ENCODE assay signal across 9 cellular contexts in genomic region chr12:53695148-53696138, GRCh38. TPM values are rescaled to one million over a fixed set of nuclear protein-coding genes. Genes with fewer than 3 reads are reported as not detected.
DNase-seq lines count a peak whose midpoint lies in the region; ATAC-seq, FAIRE-seq and TF ChIP-seq lines count a peak whose summit lies in the region.
"Had no signal": no experiment of that assay in that cellular context is flagged by ENCODE, and none has a peak within 500 bp of the region (broad histone marks: within the 10 kb centered on the region; RNA-seq: fewer than 3 reads in every experiment).

No MANE protein-coding gene starts in this region.

- CTCF ChIA-PET in RWPE1 (lab: Yijun Ruan, JAX), result interaction anchor here (0.5 to 1.0 kb wide), 2 partner anchors 51 to 62 kb away, joined by 5 to 6 read pairs; no protein-coding TSS in a partner anchor
- CTCF ChIA-PET in K562 (lab: Yijun Ruan, JAX; ENCODE audit: low intra/inter-chr PET ratio), result interaction anchor here (0.6 kb wide), 1 partner anchor 53 kb away, joined by 4 read pairs; no protein-coding TSS in a partner anchor

- peaks cover 0 to 11% of the 10 kb centered on the region in 2 experiments; a peak in 2 of 5 replicates for H3K4me1 ChIP-seq in K562 (replicated peaks in 1 of 2; ENCODE audit: control insufficient read depth in 2 of 2, insufficient read depth in 2 of 2, low read length in 2 of 2)

- no peak for TF ChIP-seq EP300 in K562 (IDR thresholded peaks at IDR 0.05; ENCODE audit: low read length)

- no peaks in the 10 kb centered on the region for H3K79me2 ChIP-seq in K562 (ENCODE audit: control insufficient read depth, insufficient read depth, low read length)

- TF ChIP-seq POLR2A in K562 (conservative IDR thresholded peaks at IDR 0.05), result no peak

- 8% methylated on average over 32 of the region's 58 CpGs for WGBS in K562 (ENCODE audit: insufficient coverage, low coverage, missing lambda C conversion rate)

- TF ChIP-seq CTCF in RWPE1 (conservative IDR thresholded peaks at IDR 0.05; ENCODE audit: low read depth), result no peak
- TF ChIP-seq CTCF in K562 (IDR thresholded peaks at IDR 0.05 in 2 of 3, conservative IDR thresholded peaks at IDR 0.05 in 1 of 3; ENCODE audit: insufficient read depth in 2 of 3, low read depth in 1 of 3, low read length in 3 of 3), result no peak

- ATAC-seq in K562 (peak; percentile 78), HG03571 (IDR thresholded peaks at IDR 0.05; ENCODE audit: unreplicated experiment) (no peak), GM21825 (IDR thresholded peaks at IDR 0.05; ENCODE audit: unreplicated experiment) (no peak)

- DNase-seq in EL, result peak; percentile 75
- DNase-seq in RWPE1 (ENCODE audit: low spot score), result peak; percentile 84
- DNase-seq in K562 (ENCODE audit: extremely low read depth in 1 of 4, low spot score in 3 of 4), result peak; percentile 37 to 67 (median 56)
- peak; percentile 82 for DNase-seq in iris pigment epithelial cell (ENCODE audit: low read depth)
- DNase-seq in stimulated activated CD8-positive, alpha-beta memory T cell treated with anti-CD3 and anti-CD28 coated beads, Interleukin-15, amount 100 ng/mL, for 48 hours (ENCODE audit: low read depth in 2 of 2), result peak; percentile 29 to 32
- no peak for DNase-seq in NAMALWA (ENCODE audit: low spot score)

- no peak overlapping the region for H2AFZ ChIP-seq in K562 (ENCODE audit: low read depth, low read length)

- H4K20me1 ChIP-seq in K562 (replicated peaks; ENCODE audit: control insufficient read depth, insufficient read depth, low read length), result peaks cover 11% of the 10 kb centered on the region; the same call in 1 of the 2 replicates

- no peak overlapping the region for H3K4me3 ChIP-seq in K562

- POLR2A ChIA-PET in RWPE1 (lab: Yijun Ruan, JAX; ENCODE audit: low non-redundant PET), result interaction anchor here (0.7 kb wide), 1 partner anchor 33 kb away, joined by 4 read pairs; no protein-coding TSS in a partner anchor
- POLR2A ChIA-PET in K562 (lab: Yijun Ruan, JAX), result interaction anchor here (0.6 to 0.8 kb wide), 3 partner anchors 24 to 904 kb away, joined by 3 to 4 read pairs (median 3); no protein-coding TSS in a partner anchor

- no TSS peak for BruUV-seq in K562 (replicated peaks; lab: Mats Ljungman, UMichigan)

- intact Hi-C loops in K562 (cut with micrococcal nuclease), result no loop called here

- no peak overlapping the region for H3K4me2 ChIP-seq in K562 (ENCODE audit: insufficient read depth, low read length)

- peaks cover 54 to 60% of the 10 kb centered on the region in 2 experiments for H3K27me3 ChIP-seq in K562 (ENCODE audit: control insufficient read depth in 2 of 2, insufficient read depth in 2 of 2, low read length in 2 of 2)

- no peaks in the 10 kb centered on the region for H3K36me3 ChIP-seq in K562 (ENCODE audit: control insufficient read depth, insufficient read depth, low read length)

- H3K9me1 ChIP-seq in K562 (ENCODE audit: control insufficient read depth, insufficient read depth, low read length), result no peaks in the 10 kb centered on the region

- H3K27ac ChIP-seq in RWPE1 (peak overlapping the region; percentile 73), K562 (ENCODE audit: extremely low read depth, low read depth, low read length) (no peak overlapping the region)

- no peak overlapping the region for H3K9ac ChIP-seq in K562 (ENCODE audit: insufficient read depth in 1 of 2, low read depth in 2 of 2, low read length in 2 of 2)

- no peak for FAIRE-seq in K562 (lab: Jason Lieb, UNC)

- in situ Hi-C loops in K562 (cut with MboI), result loop anchor here (10.0 kb wide), 1 partner anchor 509 kb away; no protein-coding TSS in a partner anchor

- H3K9me3 ChIP-seq in K562 (replicated peaks; ENCODE audit: control insufficient read depth, insufficient read depth, low read depth, low read length), result no peaks in the 10 kb centered on the region

- no peak for TF ChIP-seq RAD21 in K562 (CRISPR knock-in tag; conservative IDR thresholded peaks at IDR 0.05 in 1 of 2, IDR thresholded peaks at IDR 0.05 in 1 of 2)

TF ChIP-seq in K562, 482 proteins besides CTCF, POLR2A, EP300 and RAD21 (continues in another document):
- TF ChIP-seq, protein P1, sequence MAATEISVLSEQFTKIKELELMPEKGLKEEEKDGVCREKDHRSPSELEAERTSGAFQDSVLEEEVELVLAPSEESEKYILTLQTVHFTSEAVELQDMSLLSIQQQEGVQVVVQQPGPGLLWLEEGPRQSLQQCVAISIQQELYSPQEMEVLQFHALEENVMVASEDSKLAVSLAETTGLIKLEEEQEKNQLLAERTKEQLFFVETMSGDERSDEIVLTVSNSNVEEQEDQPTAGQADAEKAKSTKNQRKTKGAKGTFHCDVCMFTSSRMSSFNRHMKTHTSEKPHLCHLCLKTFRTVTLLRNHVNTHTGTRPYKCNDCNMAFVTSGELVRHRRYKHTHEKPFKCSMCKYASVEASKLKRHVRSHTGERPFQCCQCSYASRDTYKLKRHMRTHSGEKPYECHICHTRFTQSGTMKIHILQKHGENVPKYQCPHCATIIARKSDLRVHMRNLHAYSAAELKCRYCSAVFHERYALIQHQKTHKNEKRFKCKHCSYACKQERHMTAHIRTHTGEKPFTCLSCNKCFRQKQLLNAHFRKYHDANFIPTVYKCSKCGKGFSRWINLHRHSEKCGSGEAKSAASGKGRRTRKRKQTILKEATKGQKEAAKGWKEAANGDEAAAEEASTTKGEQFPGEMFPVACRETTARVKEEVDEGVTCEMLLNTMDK (IDR thresholded peaks at IDR 0.05; ENCODE audit: borderline replicate concordance, insufficient read depth, low read depth, low read length, poor library complexity, severe bottlenecking), result peak; percentile 13
- TF ChIP-seq CBX3 (IDR thresholded peaks at IDR 0.05; ENCODE audit: borderline replicate concordance in 1 of 2, low read length in 2 of 2) (no peak), EGR1 (conservative IDR thresholded peaks at IDR 0.05) (peak; percentile 44)

RNA-seq across cellular contexts. Expression of gene ATP5MC2, which starts 19.6 kb away (rescaled TPM):
- 68.0 and 106 TPM in 2 replicates for total RNA-seq in K562 (2011; cell fraction: chromatin; rRNA removed; ENCODE audit: low replicate concordance)
- total RNA-seq in K562 (2011; cell fraction: nucleolus; rRNA removed), result 128 and 131 TPM in 2 replicates
- 147 and 211 TPM in 2 replicates for total RNA-seq in K562 (2011; cell fraction: nucleoplasm; rRNA removed)
- 314 and 449 TPM in 2 replicates for total RNA-seq in K562 (2014; rRNA removed)
- 338 and 468 TPM in 2 replicates for total RNA-seq in K562 (2014; rRNA removed; fragmentation: Illumina TruSeq; extraction: Trizol)
- 543 and 551 TPM in 2 replicates for total RNA-seq in K562 (2015; rRNA removed; fragmentation: Illumina TruSeq; extraction: Trizol)
- total RNA-seq in K562 (2021), result 458 and 490 TPM in 2 replicates
- polyA plus RNA-seq in K562 (2011; rRNA removed), result 372 and 445 TPM in 2 replicates
- 857 and 961 TPM in 2 replicates for polyA plus RNA-seq in K562 (2011; cell fraction: cytosol; rRNA removed)
- 343 and 358 TPM in 2 replicates for polyA plus RNA-seq in K562 (2011; cell fraction: nucleus; rRNA removed)
- polyA plus RNA-seq in K562 (2012), result 869 and 1,024 TPM in 2 replicates
- polyA plus RNA-seq in K562 (2014; fragmentation: Illumina TruSeq; extraction: Trizol), result 845 and 851 TPM in 2 replicates
- 1,000 to 10,000 TPM; 1,200 to 1,208 TPM for polyA plus RNA-seq in K562 (2014; fragmentation: Nextera tagmentation; extraction: Ambion mirVana)
- 377 and 575 TPM in 2 replicates for polyA plus RNA-seq in K562 (2014; rRNA removed)
- polyA minus RNA-seq in K562 (2011; rRNA and poly(A)+ RNA removed), result 585 and 751 TPM in 2 replicates
- 326 and 340 TPM in 2 replicates for polyA minus RNA-seq in K562 (2011; cell fraction: cytosol; rRNA and poly(A)+ RNA removed)
- 72.2 and 129 TPM in 2 replicates for polyA minus RNA-seq in K562 (2011; cell fraction: nucleus; rRNA and poly(A)+ RNA removed)

RNA-seq across cellular contexts. Expression of gene CALCOCO1, which starts 31.8 kb away (rescaled TPM):
- total RNA-seq in K562 (2011; cell fraction: chromatin; rRNA removed; ENCODE audit: low replicate concordance), result 90.7 and 154 TPM in 2 replicates
- total RNA-seq in K562 (2011; cell fraction: nucleolus; rRNA removed), result 62.6 and 76.5 TPM in 2 replicates
- total RNA-seq in K562 (2011; cell fraction: nucleoplasm; rRNA removed), result 74.6 and 85.6 TPM in 2 replicates
- 7.2 and 10.2 TPM in 2 replicates for total RNA-seq in K562 (2014; rRNA removed)
- total RNA-seq in K562 (2014; rRNA removed; fragmentation: Illumina TruSeq; extraction: Trizol), result 11.0 and 12.0 TPM in 2 replicates
- total RNA-seq in K562 (2015; rRNA removed; fragmentation: Illumina TruSeq; extraction: Trizol), result 5.5 and 6.2 TPM in 2 replicates
- total RNA-seq in K562 (2021), result 11.3 and 16.3 TPM in 2 replicates
- 31.8 and 37.5 TPM in 2 replicates for polyA plus RNA-seq in K562 (2011; rRNA removed)
- 34.8 and 38.4 TPM in 2 replicates for polyA plus RNA-seq in K562 (2011; cell fraction: cytosol; rRNA removed)
- polyA plus RNA-seq in K562 (2011; cell fraction: nucleus; rRNA removed), result 200 and 212 TPM in 2 replicates
- polyA plus RNA-seq in K562 (2012), result 14.8 and 38.0 TPM in 2 replicates
- 17.4 and 21.0 TPM in 2 replicates for polyA plus RNA-seq in K562 (2014; fragmentation: Illumina TruSeq; extraction: Trizol)
- polyA plus RNA-seq in K562 (2014; fragmentation: Nextera tagmentation; extraction: Ambion mirVana), result 1 to 10 TPM; 1.9 to 3.4 TPM
- polyA plus RNA-seq in K562 (2014; rRNA removed), result 13.2 and 13.7 TPM in 2 replicates
- polyA minus RNA-seq in K562 (2011; rRNA and poly(A)+ RNA removed), result 17.3 and 22.1 TPM in 2 replicates
- polyA minus RNA-seq in K562 (2011; cell fraction: cytosol; rRNA and poly(A)+ RNA removed), result 6.3 and 8.0 TPM in 2 replicates
- 28.4 and 36.7 TPM in 2 replicates for polyA minus RNA-seq in K562 (2011; cell fraction: nucleus; rRNA and poly(A)+ RNA removed)

RNA-seq across cellular contexts. Expression of gene CISTR, which starts 56.3 kb away (rescaled TPM):
- total RNA-seq in K562 (2011; cell fraction: chromatin; rRNA removed; ENCODE audit: low replicate concordance), result not detected in 2 replicates
- not detected in 2 replicates for total RNA-seq in K562 (2011; cell fraction: nucleolus; rRNA removed)
- total RNA-seq in K562 (2011; cell fraction: nucleoplasm; rRNA removed), result not detected in 2 replicates
- total RNA-seq in K562 (2014; rRNA removed) (not detected in 2 replicates), K562 (2014; rRNA removed; fragmentation: Illumina TruSeq; extraction: Trizol) (not detected in 2 replicates), K562 (2015; rRNA removed; fragmentation: Illumina TruSeq; extraction: Trizol) (not detected in 2 replicates), K562 (2021) (not detected in 2 replicates)
- polyA plus RNA-seq in K562 (2011; rRNA removed) (not detected in 2 replicates), K562 (2014; fragmentation: Illumina TruSeq; extraction: Trizol) (not detected in 2 replicates), K562 (2014; fragmentation: Nextera tagmentation; extraction: Ambion mirVana) (not detected), K562 (2014; rRNA removed) (not detected in 2 replicates)
- not detected in 2 replicates for polyA plus RNA-seq in K562 (2011; cell fraction: cytosol; rRNA removed)
- not detected in 2 replicates for polyA plus RNA-seq in K562 (2011; cell fraction: nucleus; rRNA removed)
- not detected in 2 replicates for polyA plus RNA-seq in K562 (2012)
- not detected in 2 replicates for polyA minus RNA-seq in K562 (2011; rRNA and poly(A)+ RNA removed)
- polyA minus RNA-seq in K562 (2011; cell fraction: cytosol; rRNA and poly(A)+ RNA removed), result not detected in 2 replicates
- not detected in 2 replicates for polyA minus RNA-seq in K562 (2011; cell fraction: nucleus; rRNA and poly(A)+ RNA removed)
- total RNA-seq: NCI-H460 had no signal
